In the genomic region with DNA sequence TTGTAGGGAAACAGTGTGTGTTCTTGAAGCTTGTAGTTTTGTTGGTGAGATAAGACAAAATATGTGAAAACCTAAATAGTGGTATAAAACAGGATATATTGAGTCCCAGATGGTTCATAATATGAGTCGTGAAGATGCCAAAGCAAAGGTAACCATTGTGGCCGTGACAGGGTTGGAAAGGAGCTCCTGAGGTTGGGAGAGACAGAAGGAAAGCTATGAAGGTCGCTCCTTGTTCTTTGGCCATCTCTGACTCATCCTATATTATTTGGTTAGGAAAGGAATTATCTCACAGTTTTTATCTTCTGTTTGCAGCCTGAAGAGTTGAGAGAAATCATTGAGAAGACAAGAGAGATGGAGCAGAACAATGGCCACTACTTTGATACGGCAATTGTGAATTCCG, we compare ENCODE assay signal across 17 cellular contexts. TPM values are rescaled to one million over a fixed set of nuclear protein-coding genes. Genes with fewer than 3 reads are reported as not detected.
DNase-seq lines count a peak whose midpoint lies in the region; ATAC-seq and TF ChIP-seq lines count a peak whose summit lies in the region.
"Had no signal": no experiment of that assay in that cellular context is flagged by ENCODE, and none has a peak within 500 bp of the region (broad histone marks: within the 10 kb centered on the region; RNA-seq: fewer than 3 reads in every experiment).

No MANE protein-coding gene starts in this region.

- H3K4ac ChIP-seq in IMR-90 (ENCODE audit: low read depth, low read length), result no peak overlapping the region

- no peak overlapping the region for H4K5ac ChIP-seq in IMR-90 (ENCODE audit: low read depth, low read length)

- dilution Hi-C loops in IMR-90 (cut with HindIII; ENCODE audit: low sequenced_read_pairs, unreplicated experiment), result no loop called here

- H3K79me1 ChIP-seq in IMR-90 (ENCODE audit: low read depth in 1 of 2, low read length in 2 of 2), result peaks cover 5 to 14% of the 10 kb centered on the region in 2 experiments; a peak in 3 of 4 replicates

- H3K4me3 ChIP-seq in IMR-90 (ENCODE audit: insufficient read depth, low read depth, low read length) (no peak overlapping the region), brain microvascular endothelial cell (ENCODE audit: low read depth, low read length) (no peak overlapping the region)
- H3K4me3 ChIP-seq: SJCRH30 had no signal

- no peak overlapping the region for H2BK15ac ChIP-seq in IMR-90 (ENCODE audit: low read depth, low read length)

- no peaks in the 10 kb centered on the region for H3K9me3 ChIP-seq in IMR-90 (ENCODE audit: control insufficient read depth, insufficient read depth, low read length)
- H3K9me3 ChIP-seq: SJCRH30 had no signal

- no peak overlapping the region for H2AK9ac ChIP-seq in IMR-90 (replicated peaks; ENCODE audit: low read depth, low read length, poor library complexity)

- no peak overlapping the region for H3K14ac ChIP-seq in IMR-90 (replicated peaks; ENCODE audit: low read depth, low read length)

- DNase-seq in EH (ENCODE audit: low read depth), result peak; percentile 20
- peak; percentile 23 for DNase-seq in IMR-90
- peak; percentile 14 for DNase-seq in brain microvascular endothelial cell
- DNase-seq in osteocyte (ENCODE audit: extremely low spot score, unreplicated experiment), result no peak
- no peak for DNase-seq in NCI-H128 (lab: John Stamatoyannopoulos, UW; ENCODE audit: unreplicated experiment)
- DNase-seq in AML-193 (lab: John Stamatoyannopoulos, UW), result no peak
- no peak for DNase-seq in NAMALWA (ENCODE audit: low spot score)
- DNase-seq: CD4-positive, alpha-beta T cell; DND-41; NCI-H1105 treated with DMSO at 0.1 percent for 48 hours; NCI-H187; NCI-H446; NCI-H748 treated with DMSO at 0.1 percent for 48 hours; OCI-M1; SJCRH30 had no signal

- H2BK5ac ChIP-seq in IMR-90 (ENCODE audit: low read depth, low read length, poor library complexity, severe bottlenecking), result no peak overlapping the region

- no peaks in the 10 kb centered on the region for H3K9me1 ChIP-seq in IMR-90 (ENCODE audit: insufficient read depth, low read length)

- H3K9ac ChIP-seq in IMR-90 (ENCODE audit: low read depth, low read length), result no peak overlapping the region

- TF ChIP-seq CTCF in IMR-90 (conservative IDR thresholded peaks at IDR 0.05; ENCODE audit: low read depth, low read length) (no peak), brain microvascular endothelial cell (IDR thresholded peaks at IDR 0.05; ENCODE audit: low read depth, low read length, missing control alignments) (no peak), osteocyte (IDR thresholded peaks at IDR 0.05) (no peak)

- WGBS in IMR-90 (ENCODE audit: extremely low coverage in 2 of 2, insufficient read length in 1 of 2), 2 experiments, result 100% methylated on average over 1 of the region's 5 CpGs; no CpG with 5 or more reads in 1 of the 2 experiments

- H2AFZ ChIP-seq in IMR-90 (replicated peaks; ENCODE audit: low read length, poor library complexity), result no peak overlapping the region

- H3K9me3 Mint-ChIP-seq in osteocyte (ENCODE audit: unreplicated experiment), result no peaks in the 10 kb centered on the region
- H3K9me3 Mint-ChIP-seq: CD4-positive, alpha-beta T cell had no signal

- in situ Hi-C loops in IMR-90 (cut with MboI; ENCODE audit: low sequenced_read_pairs) (no loop called here), brain microvascular endothelial cell (cut with HindIII; ENCODE audit: low pct_ligation_motif_present, low sequenced_read_pairs) (no loop called here)

- no peak overlapping the region for H2BK120ac ChIP-seq in IMR-90 (ENCODE audit: low read depth, low read length)

- no peaks in the 10 kb centered on the region for H3K27me3 Mint-ChIP-seq in osteocyte (ENCODE audit: unreplicated experiment)
- H3K27me3 Mint-ChIP-seq: B cell; CD4-positive, alpha-beta T cell had no signal

- no peaks in the 10 kb centered on the region for H3K27me3 ChIP-seq in IMR-90 (ENCODE audit: control insufficient read depth, insufficient read depth, low read length)
- no peaks in the 10 kb centered on the region for H3K27me3 ChIP-seq in brain microvascular endothelial cell (replicated peaks)
- H3K27me3 ChIP-seq: SJCRH30 had no signal

- H3K18ac ChIP-seq in IMR-90 (ENCODE audit: low read depth, low read length), result no peak overlapping the region

- H2AK5ac ChIP-seq in IMR-90 (ENCODE audit: low read depth, low read length), result no peak overlapping the region

- no peak overlapping the region for H3K27ac ChIP-seq in IMR-90 (ENCODE audit: insufficient read depth, low read length)
- no peak overlapping the region for H3K27ac ChIP-seq in brain microvascular endothelial cell
- H3K27ac ChIP-seq: SJCRH30 had no signal

- peaks cover 23% of the 10 kb centered on the region for H3K4me1 Mint-ChIP-seq in osteocyte (ENCODE audit: unreplicated experiment)
- H3K4me1 Mint-ChIP-seq: B cell had no signal

- no peak overlapping the region for H4K91ac ChIP-seq in IMR-90 (ENCODE audit: insufficient read depth, low read depth, low read length)

- H3K4me1 ChIP-seq in IMR-90 (ENCODE audit: control insufficient read depth, insufficient read depth, low read length), result peaks cover 5% of the 10 kb centered on the region; the same call in 1 of the 2 replicates
- H3K4me1 ChIP-seq: SJCRH30 had no signal

- H4K8ac ChIP-seq in IMR-90 (ENCODE audit: low read depth in 2 of 2, low read length in 2 of 2), result no peak overlapping the region

- CTCF ChIA-PET in IMR-90 (lab: Yijun Ruan, JAX), result interaction anchor here (0.6 kb wide), 1 partner anchor 175 kb away, joined by 5 read pairs; no protein-coding TSS in a partner anchor

- no peaks in the 10 kb centered on the region for H4K20me1 ChIP-seq in IMR-90 (ENCODE audit: insufficient read depth, low read length)

- H3K56ac ChIP-seq in IMR-90 (ENCODE audit: extremely low read depth, insufficient read depth, low read length), result no peak overlapping the region

- H3K4me2 ChIP-seq in IMR-90 (ENCODE audit: low read depth, low read length), result no peak overlapping the region

- no peak overlapping the region for H3K23ac ChIP-seq in IMR-90 (ENCODE audit: low read depth, low read length)

- H2BK20ac ChIP-seq in IMR-90 (ENCODE audit: low read depth, low read length), result no peak overlapping the region

- no peak for TF ChIP-seq POLR2A in IMR-90 (IDR thresholded peaks at IDR 0.05; ENCODE audit: low read depth, low read length)

- H3K4me3 Mint-ChIP-seq in osteocyte (ENCODE audit: unreplicated experiment), result no peak overlapping the region
- H3K4me3 Mint-ChIP-seq: B cell; CD4-positive, alpha-beta T cell had no signal

- peak; percentile 47; the same call in 1 of the 2 replicates for ATAC-seq in IMR-90 (ENCODE audit: low read depth)
- ATAC-seq: HepG2 had no signal

- BruUV-seq in IMR-90 (replicated peaks; lab: Mats Ljungman, UMichigan), result no TSS peak

- intact Hi-C loops in IMR-90 (cut with micrococcal nuclease), result no loop called here

- POLR2A ChIA-PET in IMR-90 (lab: Charles Lee; ENCODE audit: unreplicated experiment), result no interaction called here

- no peak for TF ChIP-seq RAD21 in IMR-90 (IDR thresholded peaks at IDR 0.05; ENCODE audit: low read length)

- H3K36me3 ChIP-seq in IMR-90 (ENCODE audit: control insufficient read depth, insufficient read depth, low read length), result peaks cover 23% of the 10 kb centered on the region
- H3K36me3 ChIP-seq in brain microvascular endothelial cell (replicated peaks), result peaks cover 33% of the 10 kb centered on the region

- H3K36me3 Mint-ChIP-seq in osteocyte (ENCODE audit: unreplicated experiment), result peaks cover 48% of the 10 kb centered on the region

- H3K27ac Mint-ChIP-seq in osteocyte (ENCODE audit: unreplicated experiment), result peak overlapping the region; percentile 80
- H3K27ac Mint-ChIP-seq: B cell; CD4-positive, alpha-beta T cell had no signal

TF ChIP-seq in IMR-90, 13 proteins besides CTCF, POLR2A, EP300 and RAD21 (continues in another document):
- TF ChIP-seq MXI1 (IDR thresholded peaks at IDR 0.05; ENCODE audit: borderline replicate concordance, low read depth, low read length) (no peak), MAFK (IDR thresholded peaks at IDR 0.05; ENCODE audit: low read depth, low read length) (no peak), CHD1 (IDR thresholded peaks at IDR 0.05; ENCODE audit: low read depth, low read length) (no peak), MAZ (IDR thresholded peaks at IDR 0.05; ENCODE audit: borderline replicate concordance, low read depth, low read length) (no peak), NFE2L2 (IDR thresholded peaks at IDR 0.05; ENCODE audit: low read depth, low read length) (no peak), RCOR1 (IDR thresholded peaks at IDR 0.05; ENCODE audit: insufficient replicate concordance, low read length) (no peak), SMC3 (IDR thresholded peaks at IDR 0.05; ENCODE audit: low read depth, low read length) (no peak), BHLHE40 (IDR thresholded peaks at IDR 0.05; ENCODE audit: low read depth, low read length) (no peak), CEBPB (IDR thresholded peaks at IDR 0.05; ENCODE audit: low read depth, low read length) (no peak)
- TF ChIP-seq, protein P1, sequence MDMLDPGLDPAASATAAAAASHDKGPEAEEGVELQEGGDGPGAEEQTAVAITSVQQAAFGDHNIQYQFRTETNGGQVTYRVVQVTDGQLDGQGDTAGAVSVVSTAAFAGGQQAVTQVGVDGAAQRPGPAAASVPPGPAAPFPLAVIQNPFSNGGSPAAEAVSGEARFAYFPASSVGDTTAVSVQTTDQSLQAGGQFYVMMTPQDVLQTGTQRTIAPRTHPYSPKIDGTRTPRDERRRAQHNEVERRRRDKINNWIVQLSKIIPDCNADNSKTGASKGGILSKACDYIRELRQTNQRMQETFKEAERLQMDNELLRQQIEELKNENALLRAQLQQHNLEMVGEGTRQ (IDR thresholded peaks at IDR 0.05; ENCODE audit: low read depth, low read length), result no peak
- TF ChIP-seq, protein P2, sequence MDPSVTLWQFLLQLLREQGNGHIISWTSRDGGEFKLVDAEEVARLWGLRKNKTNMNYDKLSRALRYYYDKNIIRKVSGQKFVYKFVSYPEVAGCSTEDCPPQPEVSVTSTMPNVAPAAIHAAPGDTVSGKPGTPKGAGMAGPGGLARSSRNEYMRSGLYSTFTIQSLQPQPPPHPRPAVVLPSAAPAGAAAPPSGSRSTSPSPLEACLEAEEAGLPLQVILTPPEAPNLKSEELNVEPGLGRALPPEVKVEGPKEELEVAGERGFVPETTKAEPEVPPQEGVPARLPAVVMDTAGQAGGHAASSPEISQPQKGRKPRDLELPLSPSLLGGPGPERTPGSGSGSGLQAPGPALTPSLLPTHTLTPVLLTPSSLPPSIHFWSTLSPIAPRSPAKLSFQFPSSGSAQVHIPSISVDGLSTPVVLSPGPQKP (IDR thresholded peaks at IDR 0.05; ENCODE audit: borderline replicate concordance, low read depth, low read length), result no peak

RNA-seq across cellular contexts. Expression of a gene that starts 27.1 kb away (rescaled TPM):
- total RNA-seq in IMR-90 (2012; rRNA removed) (113 and 167 TPM in 2 replicates), osteocyte (63.8 and 67.8 TPM in 2 replicates)
- polyA plus RNA-seq in IMR-90 (2012; rRNA removed), result 47.3 and 54.5 TPM in 2 replicates
- polyA plus RNA-seq in IMR-90 (2012; cell fraction: cytosol; rRNA removed), result 17.2 and 23.4 TPM in 2 replicates
- 3.5 and 22.9 TPM in 2 replicates for polyA plus RNA-seq in IMR-90 (2012; cell fraction: nucleus; rRNA removed; ENCODE audit: low replicate concordance)

RNA-seq across cellular contexts. Expression of a gene that starts 27.7 kb away (rescaled TPM):
- 125 and 360 TPM in 2 replicates for total RNA-seq in IMR-90 (2012; rRNA removed)
- 51.3 and 57.9 TPM in 2 replicates for polyA plus RNA-seq in IMR-90 (2012; rRNA removed)
- polyA plus RNA-seq in IMR-90 (2012; cell fraction: cytosol; rRNA removed), result 6.6 and 7.6 TPM in 2 replicates
- 2.3 and 13.5 TPM in 2 replicates for polyA plus RNA-seq in IMR-90 (2012; cell fraction: nucleus; rRNA removed; ENCODE audit: low replicate concordance)
- total RNA-seq in osteocyte, result 85.3 and 90.1 TPM in 2 replicates

Comparison
In these comparisons a context has a peak if more than half of its experiments do, and no peak if none do; other contexts are left out.
1. DNase-seq: peak in EH (single experiment), IMR-90 (single experiment) and brain microvascular endothelial cell (single experiment); none in osteocyte (single experiment), NCI-H128 (single experiment), AML-193 (0 of 2) and NAMALWA (single experiment).